In genomic region chr6:159760602-159761057, GRCh38 we compare ENCODE assay signal across 8 cellular contexts. TPM values are rescaled to one million over a fixed set of nuclear protein-coding genes. Genes with fewer than 3 reads are reported as not detected.
DNase-seq lines count a peak whose midpoint lies in the region; ATAC-seq and TF ChIP-seq lines count a peak whose summit lies in the region.

No MANE protein-coding gene starts in this region.

- H3K4me3 Mint-ChIP-seq in HFFc6 (peak overlapping the region; percentile 89), type B pancreatic cell (peak overlapping the region; percentile 95)
- peak overlapping the region; percentile 88 for H3K4me3 Mint-ChIP-seq in activated naive CD8-positive, alpha-beta T cell treated with anti-CD3 and anti-CD28 coated beads for 36 hours

- H3K4me1 Mint-ChIP-seq in HFFc6 (ENCODE audit: low read depth), result peaks cover 47% of the 10 kb centered on the region
- peaks cover 33% of the 10 kb centered on the region for H3K4me1 Mint-ChIP-seq in activated naive CD8-positive, alpha-beta T cell treated with anti-CD3 and anti-CD28 coated beads for 36 hours
- H3K4me1 Mint-ChIP-seq in type B pancreatic cell (ENCODE audit: unreplicated experiment), result peaks cover 16% of the 10 kb centered on the region

- peaks cover 44% of the 10 kb centered on the region for H3K36me3 Mint-ChIP-seq in HFFc6 (ENCODE audit: low read depth)
- peaks cover 40% of the 10 kb centered on the region for H3K36me3 Mint-ChIP-seq in activated naive CD8-positive, alpha-beta T cell treated with anti-CD3 and anti-CD28 coated beads for 36 hours
- H3K36me3 Mint-ChIP-seq in type B pancreatic cell, result peaks cover 30% of the 10 kb centered on the region

- H3K27ac Mint-ChIP-seq in HFFc6 (peak overlapping the region; percentile 84), type B pancreatic cell (peak overlapping the region; percentile 97)
- H3K27ac Mint-ChIP-seq in activated naive CD8-positive, alpha-beta T cell treated with anti-CD3 and anti-CD28 coated beads for 36 hours, result peak overlapping the region; percentile 96

- H3K27me3 Mint-ChIP-seq in HFFc6 (ENCODE audit: insufficient read depth), result peaks cover 2% of the 10 kb centered on the region; the same call in 1 of the 2 replicates
- no peaks in the 10 kb centered on the region for H3K27me3 Mint-ChIP-seq in activated naive CD8-positive, alpha-beta T cell treated with anti-CD3 and anti-CD28 coated beads for 36 hours
- no peaks in the 10 kb centered on the region for H3K27me3 Mint-ChIP-seq in type B pancreatic cell

- ATAC-seq in HG02610 (IDR thresholded peaks at IDR 0.05; ENCODE audit: unreplicated experiment), result no peak

- DNase-seq in AG08395 (ENCODE audit: low spot score) (peak; percentile 51), HFFc6 (peak; percentile 60), iris pigment epithelial cell (ENCODE audit: low read depth) (peak; percentile 78), type B pancreatic cell (ENCODE audit: extremely low spot score, unreplicated experiment) (no peak), NCI-H1105 (lab: John Stamatoyannopoulos, UW) (no peak)
- no peak for DNase-seq in activated naive CD8-positive, alpha-beta T cell treated with anti-CD3 and anti-CD28 coated beads for 36 hours
- no peak for DNase-seq in stimulated activated CD4-positive, alpha-beta T cell treated with anti-CD3 and anti-CD28 coated beads, Interleukin-1b, Interleukin-23, amount 100 ng/mL, for 48 hours

- H3K9me3 Mint-ChIP-seq in HFFc6 (no peaks in the 10 kb centered on the region), type B pancreatic cell (no peaks in the 10 kb centered on the region)
- no peaks in the 10 kb centered on the region for H3K9me3 Mint-ChIP-seq in activated naive CD8-positive, alpha-beta T cell treated with anti-CD3 and anti-CD28 coated beads for 36 hours

- no peak for TF ChIP-seq CTCF in HFFc6 (IDR thresholded peaks at IDR 0.05)
- TF ChIP-seq CTCF in type B pancreatic cell (conservative IDR thresholded peaks at IDR 0.05), result no peak

RNA-seq across cellular contexts. Expression of gene ACAT2, which starts 1.2 kb away (rescaled TPM):
- total RNA-seq in HFFc6 (2021; fragmentation: NEBNext Ultra II Directional; extraction: Animal tissue kit (Norgen Biotek cat#: 25700)), result 10 to 100 TPM; 25.6 to 39.9 (median 38.7) TPM
- total RNA-seq in activated naive CD8-positive, alpha-beta T cell treated with anti-CD3 and anti-CD28 coated beads for 36 hours, result 10 to 100 TPM; 67.8 to 68.4 TPM
- total RNA-seq in type B pancreatic cell (ENCODE audit: low replicate concordance), result 38.4 and 67.4 TPM in 2 replicates

RNA-seq across cellular contexts. Expression of gene TCP1, which starts 28.8 kb away (rescaled TPM):
- 100 to 1,000 TPM; 212 to 270 (median 225) TPM for total RNA-seq in HFFc6 (2021; fragmentation: NEBNext Ultra II Directional; extraction: Animal tissue kit (Norgen Biotek cat#: 25700))
- 100 to 1,000 TPM; 627 to 631 TPM for total RNA-seq in activated naive CD8-positive, alpha-beta T cell treated with anti-CD3 and anti-CD28 coated beads for 36 hours
- 206 and 235 TPM in 2 replicates for total RNA-seq in type B pancreatic cell (ENCODE audit: low replicate concordance)

RNA-seq across cellular contexts. Expression of gene MRPL18, which starts 29.6 kb away (rescaled TPM):
- total RNA-seq in HFFc6 (2021; fragmentation: NEBNext Ultra II Directional; extraction: Animal tissue kit (Norgen Biotek cat#: 25700)), result 10 to 100 TPM; 74.1 to 93.6 (median 81.4) TPM
- total RNA-seq in activated naive CD8-positive, alpha-beta T cell treated with anti-CD3 and anti-CD28 coated beads for 36 hours, result 100 to 1,000 TPM; 106 to 108 TPM
- 59.1 and 65.2 TPM in 2 replicates for total RNA-seq in type B pancreatic cell (ENCODE audit: low replicate concordance)

RNA-seq across cellular contexts. Expression of gene WTAP, which starts 33.3 kb away (rescaled TPM):
- total RNA-seq in HFFc6 (2021; fragmentation: NEBNext Ultra II Directional; extraction: Animal tissue kit (Norgen Biotek cat#: 25700)), result 10 to 100 TPM; 64.0 to 73.5 (median 68.7) TPM
- 100 to 1,000 TPM in 1 of 2 experiments, 10 to 100 TPM in 1; 98.3 to 101 TPM for total RNA-seq in activated naive CD8-positive, alpha-beta T cell treated with anti-CD3 and anti-CD28 coated beads for 36 hours
- total RNA-seq in type B pancreatic cell (ENCODE audit: low replicate concordance), result 96.9 and 108 TPM in 2 replicates

RNA-seq across cellular contexts. Expression of gene PNLDC1, which starts 39.4 kb away (rescaled TPM):
- total RNA-seq in HFFc6 (2021; fragmentation: NEBNext Ultra II Directional; extraction: Animal tissue kit (Norgen Biotek cat#: 25700)), result not detected
- total RNA-seq in activated naive CD8-positive, alpha-beta T cell treated with anti-CD3 and anti-CD28 coated beads for 36 hours, result under 1 TPM in 1 of 2 experiments, not detected in 1; 0.31 TPM
- 0.17 TPM in 1 of 2 replicates, not detected in the other for total RNA-seq in type B pancreatic cell (ENCODE audit: low replicate concordance)

Comparison
In these comparisons a context has a peak if more than half of its experiments do, and no peak if none do; other contexts are left out.
1. DNase-seq: peak in AG08395 (single experiment), HFFc6 (single experiment) and iris pigment epithelial cell (single experiment); none in activated naive CD8-positive, alpha-beta T cell treated with anti-CD3 and anti-CD28 coated beads for 36 hours (single experiment), type B pancreatic cell (single experiment), stimulated activated CD4-positive, alpha-beta T cell treated with anti-CD3 and anti-CD28 coated beads, Interleukin-1b, Interleukin-23, amount 100 ng/mL, for 48 hours (single experiment) and NCI-H1105 (single experiment).
2. Peak in every context shown above with its lines, with median percentiles within 50 percentile points of each other: H3K27ac Mint-ChIP-seq and H3K4me3 Mint-ChIP-seq.